Comparison of ENCODE assay signal across 1 cellular context in the genomic region with DNA sequence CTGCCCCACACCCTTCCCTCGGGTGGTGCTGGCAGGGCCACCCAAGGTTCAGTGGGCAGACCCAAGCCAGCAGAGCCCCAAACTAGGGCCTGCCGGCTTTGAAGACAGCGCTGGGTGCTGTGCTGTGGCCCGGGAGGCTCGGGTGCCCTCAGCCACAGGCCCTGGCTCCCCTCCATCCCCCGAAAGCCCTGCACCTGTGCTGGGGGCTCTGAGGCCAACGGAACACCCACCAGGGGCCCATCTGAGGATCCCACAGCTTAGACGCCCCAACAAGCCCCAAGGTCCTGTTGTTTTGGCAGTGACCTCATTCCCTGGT.
TF ChIP-seq lines count a peak whose summit lies in the region.

No MANE protein-coding gene starts in this region.

TF ChIP-seq in HepG2, 621 proteins besides CTCF, POLR2A, EP300 and RAD21:
- peak; percentile 31; the same call in 1 of the 2 replicates for TF ChIP-seq ELF4 (CRISPR knock-in tag; IDR thresholded peaks at IDR 0.05; ENCODE audit: borderline replicate concordance)
- 0 out of 2 replicates have a peak, but pooled peaks have one; percentile 28 for TF ChIP-seq THYN1 (CRISPR knock-in tag; IDR thresholded peaks at IDR 0.05; ENCODE audit: borderline replicate concordance, low read depth)
- 0 out of 2 replicates have a peak, but pooled peaks have one; percentile 46 for TF ChIP-seq ZNF879 (CRISPR knock-in tag; IDR thresholded peaks at IDR 0.05)
- peak; percentile 4; the same call in 1 of the 2 replicates for TF ChIP-seq ZNF772 (CRISPR knock-in tag; IDR thresholded peaks at IDR 0.05)
- TF ChIP-seq TBX2 (CRISPR knock-in tag; IDR thresholded peaks at IDR 0.05; ENCODE audit: borderline replicate concordance): peak; percentile 8
- TF ChIP-seq POLR2G (IDR thresholded peaks at IDR 0.05; ENCODE audit: low read depth, low read length): peak; percentile 5; the same call in 1 of the 2 replicates
- TF ChIP-seq ZNF431 (CRISPR knock-in tag; IDR thresholded peaks at IDR 0.05; ENCODE audit: borderline replicate concordance, low read depth): no peak
- TF ChIP-seq, protein P1, sequence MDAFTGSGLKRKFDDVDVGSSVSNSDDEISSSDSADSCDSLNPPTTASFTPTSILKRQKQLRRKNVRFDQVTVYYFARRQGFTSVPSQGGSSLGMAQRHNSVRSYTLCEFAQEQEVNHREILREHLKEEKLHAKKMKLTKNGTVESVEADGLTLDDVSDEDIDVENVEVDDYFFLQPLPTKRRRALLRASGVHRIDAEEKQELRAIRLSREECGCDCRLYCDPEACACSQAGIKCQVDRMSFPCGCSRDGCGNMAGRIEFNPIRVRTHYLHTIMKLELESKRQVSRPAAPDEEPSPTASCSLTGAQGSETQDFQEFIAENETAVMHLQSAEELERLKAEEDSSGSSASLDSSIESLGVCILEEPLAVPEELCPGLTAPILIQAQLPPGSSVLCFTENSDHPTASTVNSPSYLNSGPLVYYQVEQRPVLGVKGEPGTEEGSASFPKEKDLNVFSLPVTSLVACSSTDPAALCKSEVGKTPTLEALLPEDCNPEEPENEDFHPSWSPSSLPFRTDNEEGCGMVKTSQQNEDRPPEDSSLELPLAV (CRISPR knock-in tag; conservative IDR thresholded peaks at IDR 0.05; ENCODE audit: low read depth): no peak
- peak; percentile 20 for TF ChIP-seq ZFY (CRISPR knock-in tag; IDR thresholded peaks at IDR 0.05)
- peak; percentile 27 for TF ChIP-seq ZFX (CRISPR knock-in tag; IDR thresholded peaks at IDR 0.05; ENCODE audit: low read depth)
- TF ChIP-seq ZNF589 (CRISPR knock-in tag; conservative IDR thresholded peaks at IDR 0.05): no peak
- peak; percentile 22 for TF ChIP-seq AGO2 (optimal IDR thresholded peaks at IDR 0.05; ENCODE audit: low read depth, low read length)
- peak; percentile 4; the same call in 1 of the 2 replicates for TF ChIP-seq ZNF225 (CRISPR knock-in tag; IDR thresholded peaks at IDR 0.05)
- TF ChIP-seq ZNF567 (CRISPR knock-in tag; IDR thresholded peaks at IDR 0.05; ENCODE audit: borderline replicate concordance): peak; percentile 14; the same call in 1 of the 2 replicates
- TF ChIP-seq ZNF121 (CRISPR knock-in tag; IDR thresholded peaks at IDR 0.05): 0 out of 2 replicates have a peak, but pooled peaks have one; percentile 3
- TF ChIP-seq, protein P2, sequence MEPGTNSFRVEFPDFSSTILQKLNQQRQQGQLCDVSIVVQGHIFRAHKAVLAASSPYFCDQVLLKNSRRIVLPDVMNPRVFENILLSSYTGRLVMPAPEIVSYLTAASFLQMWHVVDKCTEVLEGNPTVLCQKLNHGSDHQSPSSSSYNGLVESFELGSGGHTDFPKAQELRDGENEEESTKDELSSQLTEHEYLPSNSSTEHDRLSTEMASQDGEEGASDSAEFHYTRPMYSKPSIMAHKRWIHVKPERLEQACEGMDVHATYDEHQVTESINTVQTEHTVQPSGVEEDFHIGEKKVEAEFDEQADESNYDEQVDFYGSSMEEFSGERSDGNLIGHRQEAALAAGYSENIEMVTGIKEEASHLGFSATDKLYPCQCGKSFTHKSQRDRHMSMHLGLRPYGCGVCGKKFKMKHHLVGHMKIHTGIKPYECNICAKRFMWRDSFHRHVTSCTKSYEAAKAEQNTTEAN (CRISPR knock-in tag; conservative IDR thresholded peaks at IDR 0.05): 0 out of 2 replicates have a peak, but pooled peaks have one; percentile 1
- no peak for TF ChIP-seq TOE1 (CRISPR knock-in tag; IDR thresholded peaks at IDR 0.05)
- TF ChIP-seq, protein P3, sequence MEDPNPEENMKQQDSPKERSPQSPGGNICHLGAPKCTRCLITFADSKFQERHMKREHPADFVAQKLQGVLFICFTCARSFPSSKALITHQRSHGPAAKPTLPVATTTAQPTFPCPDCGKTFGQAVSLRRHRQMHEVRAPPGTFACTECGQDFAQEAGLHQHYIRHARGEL (CRISPR knock-in tag; IDR thresholded peaks at IDR 0.05): no peak
- TF ChIP-seq EED (CRISPR knock-in tag; IDR thresholded peaks at IDR 0.05): 0 out of 2 replicates have a peak, but pooled peaks have one; percentile 55
